In genomic region chr1:155003227-155003765, GRCh38 we compare ENCODE assay signal across 6 cellular contexts. TPM values are rescaled to one million over a fixed set of nuclear protein-coding genes. Genes with fewer than 3 reads are reported as not detected.
A peak's percentile ranks its signal among the peaks of the same experiment; 100 is the strongest.
DNase-seq lines count a peak whose midpoint lies in the region; FAIRE-seq and TF ChIP-seq lines count a peak whose summit lies in the region.

No MANE protein-coding gene starts in this region.

- peak overlapping the region; percentile 69 for H3K9ac ChIP-seq in endothelial cell of umbilical vein (replicated peaks; ENCODE audit: extremely low read depth, insufficient read depth, low read length)
- H3K9ac ChIP-seq in skeletal muscle satellite cell (ENCODE audit: low read depth, low read length) = peak overlapping the region; percentile 85

- no peaks in the 10 kb centered on the region for H3K9me1 ChIP-seq in endothelial cell of umbilical vein (replicated peaks; ENCODE audit: control insufficient read depth, extremely low read depth, insufficient read depth, low read length)

- CTCF ChIA-PET in endothelial cell of umbilical vein (lab: Charles Lee) = interaction anchor here (0.7 to 6.5 kb wide), 8 partner anchors 9 to 424 kb away, joined by 3 to 87 read pairs (median 4); partner anchors contain the start of genes ADAM15, LENEP, PYGO2 and SHC1

- TF ChIP-seq POLR2A in endothelial cell of umbilical vein (IDR thresholded peaks at IDR 0.05; ENCODE audit: low read depth, low read length) = no peak

- H3K4me3 ChIP-seq in endothelial cell of umbilical vein (replicated peaks in 1 of 3; ENCODE audit: insufficient read depth in 1 of 3, low read depth in 1 of 3, low read length in 3 of 3) (peak overlapping the region; percentile 53 to 94 (median 65)), skeletal muscle satellite cell (ENCODE audit: low read length) (peak overlapping the region; percentile 90)

- peak; percentile 57 for DNase-seq in COLO668 (lab: John Stamatoyannopoulos, UW; ENCODE audit: unreplicated experiment)
- peak; percentile 82 for DNase-seq in NCI-H69 (lab: John Stamatoyannopoulos, UW)
- peak; percentile 42 for DNase-seq in endothelial cell of umbilical vein (ENCODE audit: low read depth, low spot score)
- no peak for DNase-seq in stimulated activated CD4-positive, alpha-beta T cell treated with anti-CD3 and anti-CD28 coated beads, Interleukin-12 subunit alpha, Interleukin-12 subunit beta, amount 100 ng/mL, for 4 hours
- no peak for DNase-seq in AG08395 (ENCODE audit: low spot score)

- H3K9me3 ChIP-seq in endothelial cell of umbilical vein (replicated peaks; ENCODE audit: control insufficient read depth, insufficient read depth, low read length) = no peaks in the 10 kb centered on the region
- no peaks in the 10 kb centered on the region for H3K9me3 ChIP-seq in skeletal muscle satellite cell (replicated peaks; ENCODE audit: low read length)

- H4K20me1 ChIP-seq in endothelial cell of umbilical vein (replicated peaks; ENCODE audit: control insufficient read depth, extremely low read depth, insufficient read depth, low read length) = no peaks in the 10 kb centered on the region

- H3K79me2 ChIP-seq in endothelial cell of umbilical vein (ENCODE audit: control insufficient read depth, insufficient read depth, low read length) = peaks cover 16% of the 10 kb centered on the region

- POLR2A ChIA-PET in endothelial cell of umbilical vein (lab: Charles Lee) = no interaction called here

- H3K4me1 ChIP-seq in endothelial cell of umbilical vein (ENCODE audit: control insufficient read depth, extremely low read depth, insufficient read depth, low read length) (peaks cover 25% of the 10 kb centered on the region), skeletal muscle satellite cell (ENCODE audit: control insufficient read depth, insufficient read depth, low read length) (peaks cover 56% of the 10 kb centered on the region)

- FAIRE-seq in endothelial cell of umbilical vein (lab: Jason Lieb, UNC) = peak; percentile 67

- dilution Hi-C loops in endothelial cell of umbilical vein (cut with MboI; ENCODE audit: extremely low pct_ligation_motif_present, low sequenced_read_pairs) = no loop called here

- intact Hi-C loops in endothelial cell of umbilical vein (cut with micrococcal nuclease) = loop anchor here (2.0 to 5.0 kb wide), 2 partner anchors 42 to 446 kb away; partner anchors contain the start of gene UBE2Q1

- no peaks in the 10 kb centered on the region for H3K36me3 ChIP-seq in endothelial cell of umbilical vein (ENCODE audit: control insufficient read depth in 2 of 2, extremely low read depth in 1 of 2, insufficient read depth in 2 of 2, low read length in 2 of 2)
- peaks cover 15% of the 10 kb centered on the region for H3K36me3 ChIP-seq in skeletal muscle satellite cell (ENCODE audit: insufficient read depth, low read length)

- peak overlapping the region; percentile 21 for H2AFZ ChIP-seq in endothelial cell of umbilical vein (ENCODE audit: low read depth, low read length)

- H3K27me3 ChIP-seq in endothelial cell of umbilical vein (ENCODE audit: control insufficient read depth in 2 of 2, insufficient read depth in 2 of 2, low read length in 2 of 2) (no peaks in the 10 kb centered on the region), skeletal muscle satellite cell (ENCODE audit: control insufficient read depth, insufficient read depth, low read length) (no peaks in the 10 kb centered on the region)

- TF ChIP-seq CTCF in endothelial cell of umbilical vein (IDR thresholded peaks at IDR 0.05; ENCODE audit: extremely low read depth in 1 of 2, insufficient read depth in 1 of 2, low read depth in 1 of 2, low read length in 2 of 2) = no peak

- peak overlapping the region; percentile 63 for H3K27ac ChIP-seq in endothelial cell of umbilical vein (ENCODE audit: insufficient read depth, low read depth, low read length)

- H3K4me2 ChIP-seq in endothelial cell of umbilical vein (ENCODE audit: insufficient read depth, low read length) = peak overlapping the region; percentile 54
- H3K4me2 ChIP-seq in skeletal muscle satellite cell (ENCODE audit: low read length) = peak overlapping the region; percentile 95

- BruUV-seq in endothelial cell of umbilical vein (replicated peaks; lab: Mats Ljungman, UMichigan) = TSS peak; percentile 34

TF ChIP-seq in endothelial cell of umbilical vein, 7 proteins besides CTCF, POLR2A, EP300 and RAD21:
- TF ChIP-seq MYC (IDR thresholded peaks at IDR 0.05; ENCODE audit: low read depth, low read length) = no peak
- no peak for TF ChIP-seq FOS (IDR thresholded peaks at IDR 0.05; ENCODE audit: borderline replicate concordance, insufficient read depth, low read length)
- no peak for TF ChIP-seq POLR2AphosphoS5 (IDR thresholded peaks at IDR 0.05; ENCODE audit: insufficient read depth, low read depth, low read length)
- TF ChIP-seq GATA2 (IDR thresholded peaks at IDR 0.05; ENCODE audit: insufficient read depth, insufficient read length, low read depth, low read length) = no peak
- no peak for TF ChIP-seq MAX (IDR thresholded peaks at IDR 0.05; ENCODE audit: insufficient read depth, insufficient read length)
- no peak for TF ChIP-seq EZH2 (IDR thresholded peaks at IDR 0.05; ENCODE audit: borderline replicate concordance, low read depth, low read length, severe bottlenecking)
- no peak for TF ChIP-seq JUN (IDR thresholded peaks at IDR 0.05; ENCODE audit: borderline replicate concordance, insufficient read depth, insufficient read length, low read depth)

RNA-seq across cellular contexts. Expression of gene ZBTB7B, which starts 0.7 kb away (rescaled TPM):
- total RNA-seq in endothelial cell of umbilical vein = 20.0 and 24.0 TPM in 2 replicates
- 26.2 and 32.6 TPM in 2 replicates for polyA plus RNA-seq in endothelial cell of umbilical vein
- polyA plus RNA-seq in endothelial cell of umbilical vein (2011; cell fraction: cytosol; rRNA removed) = 9.8 and 15.2 TPM in 2 replicates
- polyA plus RNA-seq in endothelial cell of umbilical vein (2011; cell fraction: nucleus; rRNA removed) = 28.5 and 36.3 TPM in 2 replicates
- 10.3 and 10.8 TPM in 2 replicates for polyA plus RNA-seq in endothelial cell of umbilical vein (2012)
- 10.5 and 12.1 TPM in 2 replicates for polyA minus RNA-seq in endothelial cell of umbilical vein
- polyA minus RNA-seq in endothelial cell of umbilical vein (2011; cell fraction: cytosol; rRNA and poly(A)+ RNA removed) = 31.3 TPM
- polyA minus RNA-seq in endothelial cell of umbilical vein (2011; cell fraction: nucleus; rRNA and poly(A)+ RNA removed) = 6.4 and 11.7 TPM in 2 replicates
- total RNA-seq in skeletal muscle satellite cell (2012; rRNA removed) = 13.9 and 18.1 TPM in 2 replicates

RNA-seq across cellular contexts. Expression of gene LENEP, which starts 9.9 kb away (rescaled TPM):
- total RNA-seq in endothelial cell of umbilical vein = 0.64 and 0.88 TPM in 2 replicates
- polyA plus RNA-seq in endothelial cell of umbilical vein = not detected in 2 replicates
- not detected in 2 replicates for polyA plus RNA-seq in endothelial cell of umbilical vein (2011; cell fraction: cytosol; rRNA removed)
- polyA plus RNA-seq in endothelial cell of umbilical vein (2011; cell fraction: nucleus; rRNA removed) = 0.59 TPM in 1 of 2 replicates, not detected in the other
- polyA plus RNA-seq in endothelial cell of umbilical vein (2012) = not detected in 2 replicates
- polyA minus RNA-seq in endothelial cell of umbilical vein = not detected in 2 replicates
- polyA minus RNA-seq in endothelial cell of umbilical vein (2011; cell fraction: cytosol; rRNA and poly(A)+ RNA removed) = not detected
- polyA minus RNA-seq in endothelial cell of umbilical vein (2011; cell fraction: nucleus; rRNA and poly(A)+ RNA removed) = 1.0 TPM in 1 of 2 replicates, not detected in the other
- total RNA-seq in skeletal muscle satellite cell (2012; rRNA removed) = 0.87 and 1.3 TPM in 2 replicates

RNA-seq across cellular contexts. Expression of gene FLAD1, which starts 20.2 kb away (rescaled TPM):
- 42.2 and 48.8 TPM in 2 replicates for total RNA-seq in endothelial cell of umbilical vein
- 59.1 and 66.8 TPM in 2 replicates for polyA plus RNA-seq in endothelial cell of umbilical vein
- polyA plus RNA-seq in endothelial cell of umbilical vein (2011; cell fraction: cytosol; rRNA removed) = 52.5 and 52.8 TPM in 2 replicates
- polyA plus RNA-seq in endothelial cell of umbilical vein (2011; cell fraction: nucleus; rRNA removed) = 78.8 and 91.1 TPM in 2 replicates
- 41.8 and 45.5 TPM in 2 replicates for polyA plus RNA-seq in endothelial cell of umbilical vein (2012)
- 51.6 and 54.4 TPM in 2 replicates for polyA minus RNA-seq in endothelial cell of umbilical vein
- 56.6 TPM for polyA minus RNA-seq in endothelial cell of umbilical vein (2011; cell fraction: cytosol; rRNA and poly(A)+ RNA removed)
- polyA minus RNA-seq in endothelial cell of umbilical vein (2011; cell fraction: nucleus; rRNA and poly(A)+ RNA removed) = 20.8 and 24.2 TPM in 2 replicates
- total RNA-seq in skeletal muscle satellite cell (2012; rRNA removed) = 26.9 and 27.1 TPM in 2 replicates

RNA-seq across cellular contexts. Expression of gene CKS1B, which starts 28.8 kb away (rescaled TPM):
- 126 and 128 TPM in 2 replicates for total RNA-seq in endothelial cell of umbilical vein
- polyA plus RNA-seq in endothelial cell of umbilical vein = 280 and 319 TPM in 2 replicates
- 344 and 372 TPM in 2 replicates for polyA plus RNA-seq in endothelial cell of umbilical vein (2011; cell fraction: cytosol; rRNA removed)
- 121 and 129 TPM in 2 replicates for polyA plus RNA-seq in endothelial cell of umbilical vein (2011; cell fraction: nucleus; rRNA removed)
- polyA plus RNA-seq in endothelial cell of umbilical vein (2012) = 88.1 and 218 TPM in 2 replicates
- polyA minus RNA-seq in endothelial cell of umbilical vein = 130 and 146 TPM in 2 replicates
- polyA minus RNA-seq in endothelial cell of umbilical vein (2011; cell fraction: cytosol; rRNA and poly(A)+ RNA removed) = 115 TPM
- 25.5 and 37.7 TPM in 2 replicates for polyA minus RNA-seq in endothelial cell of umbilical vein (2011; cell fraction: nucleus; rRNA and poly(A)+ RNA removed)
- 51.0 and 66.0 TPM in 2 replicates for total RNA-seq in skeletal muscle satellite cell (2012; rRNA removed)

RNA-seq across cellular contexts. Expression of gene DCST2, which starts 30.3 kb away (rescaled TPM):
- 0.23 and 0.51 TPM in 2 replicates for total RNA-seq in endothelial cell of umbilical vein
- polyA plus RNA-seq in endothelial cell of umbilical vein = 0.29 and 0.73 TPM in 2 replicates
- polyA plus RNA-seq in endothelial cell of umbilical vein (2011; cell fraction: cytosol; rRNA removed) = 0.07 TPM in 1 of 2 replicates, not detected in the other
- polyA plus RNA-seq in endothelial cell of umbilical vein (2011; cell fraction: nucleus; rRNA removed) = 2.6 and 3.1 TPM in 2 replicates
- polyA plus RNA-seq in endothelial cell of umbilical vein (2012) = 0.40 TPM in 1 of 2 replicates, not detected in the other
- 0.36 and 0.63 TPM in 2 replicates for polyA minus RNA-seq in endothelial cell of umbilical vein
- 1.3 TPM for polyA minus RNA-seq in endothelial cell of umbilical vein (2011; cell fraction: cytosol; rRNA and poly(A)+ RNA removed)
- polyA minus RNA-seq in endothelial cell of umbilical vein (2011; cell fraction: nucleus; rRNA and poly(A)+ RNA removed) = 0.19 TPM in 1 of 2 replicates, not detected in the other
- total RNA-seq in skeletal muscle satellite cell (2012; rRNA removed) = not detected in 2 replicates

Comparison
In these comparisons a context has a peak if more than half of its experiments do, and no peak if none do; other contexts are left out.
1. DNase-seq: peak in COLO668 (single experiment), NCI-H69 (single experiment) and endothelial cell of umbilical vein (single experiment); none in stimulated activated CD4-positive, alpha-beta T cell treated with anti-CD3 and anti-CD28 coated beads, Interleukin-12 subunit alpha, Interleukin-12 subunit beta, amount 100 ng/mL, for 4 hours (single experiment) and AG08395 (single experiment).